ENCODE assay signal across 18 cellular contexts in the genomic region with DNA sequence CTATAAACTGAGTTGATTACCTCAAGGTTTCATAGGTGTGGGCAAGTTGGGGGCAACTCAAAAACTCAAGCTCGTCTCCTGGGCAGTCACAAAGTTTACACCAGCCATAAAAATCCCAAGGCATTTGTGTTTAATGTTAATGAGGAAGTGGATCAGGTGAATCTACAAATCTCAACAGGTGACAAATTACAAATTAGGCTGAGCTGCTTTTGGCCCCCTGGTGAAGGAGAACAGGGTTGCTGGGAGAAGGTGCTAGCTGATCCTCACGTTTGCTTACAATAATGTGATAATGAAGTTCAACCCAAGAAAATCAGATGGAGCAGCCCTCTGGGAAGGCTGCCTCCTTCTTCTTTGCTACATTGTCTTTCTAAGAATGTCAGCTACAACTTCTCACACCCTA.
DNase-seq lines count a peak whose midpoint lies in the region; ATAC-seq, FAIRE-seq and TF ChIP-seq lines count a peak whose summit lies in the region.
"Had no signal": no experiment of that assay in that cellular context is flagged by ENCODE, and none has a peak within 500 bp of the region (broad histone marks: within the 10 kb centered on the region; RNA-seq: fewer than 3 reads in every experiment).

No MANE protein-coding gene starts in this region.

- no peaks in the 10 kb centered on the region for H3K4me1 ChIP-seq in colonic mucosa
- H3K4me1 ChIP-seq in mesendoderm (ENCODE audit: control insufficient read depth, low read depth, low read length), result peaks cover 3% of the 10 kb centered on the region
- peaks cover 0 to 3% of the 10 kb centered on the region in 2 donors for H3K4me1 ChIP-seq in small intestine (ENCODE audit: control insufficient read depth in 2 of 2, insufficient read depth in 1 of 2, low read depth in 1 of 2, low read length in 1 of 2)

- WGBS in mesendoderm (ENCODE audit: extremely low coverage, insufficient coverage, low lambda C conversion rate), result no CpG with 5 or more reads among the region's 2 CpGs
- WGBS in small intestine, 3 donors, result 12 to 42% (median 20%) methylated on average over 2 of the region's 2 CpGs

- DNase-seq in NCI-H69 (lab: John Stamatoyannopoulos, UW) (peak; percentile 55), colonic mucosa (no peak), mesendoderm (peak; percentile 52), small intestine (peak; percentile 39), mesenteric fat pad (ENCODE audit: low spot score) (no peak), substantia nigra (lab: John Stamatoyannopoulos, UW) (no peak), left lobe of liver (ENCODE audit: low spot score) (no peak), NK-92 (lab: John Stamatoyannopoulos, UW; ENCODE audit: unreplicated experiment) (no peak)
- DNase-seq: CD8-positive, alpha-beta T cell; HCEC 1CT; IMR-90 had no signal

- no peak overlapping the region for H2AK5ac ChIP-seq in mesendoderm (ENCODE audit: low read length)

- no peak overlapping the region for H2BK5ac ChIP-seq in mesendoderm (ENCODE audit: low read length)

- H3K9ac ChIP-seq in colonic mucosa (ENCODE audit: low read depth in 2 of 2, low read length in 2 of 2) (no peak overlapping the region), mesendoderm (ENCODE audit: low read length) (no peak overlapping the region)
- H3K9ac ChIP-seq: BLaER1 treated with 17β-estradiol and CSF1 and Interleukin-3, amounts not matched to agents 10 nM and 100 nM had no signal

- no peaks in the 10 kb centered on the region for H3K79me1 ChIP-seq in mesendoderm (ENCODE audit: low read length)

- no peak overlapping the region for H3K4me2 ChIP-seq in mesendoderm (ENCODE audit: low read length)
- H3K4me2 ChIP-seq: BLaER1 treated with 17β-estradiol and CSF1 and Interleukin-3, amounts not matched to agents 10 nM and 100 nM; GM23338 had no signal

- ATAC-seq in left lobe of liver, result no peak
- ATAC-seq: CD8-positive, alpha-beta T cell; GM23338 had no signal

- no peak overlapping the region for H4K5ac ChIP-seq in mesendoderm (ENCODE audit: low read length)

- H3K27me3 ChIP-seq in colonic mucosa, result no peaks in the 10 kb centered on the region
- H3K27me3 ChIP-seq in mesendoderm (ENCODE audit: insufficient read depth, low read length, poor library complexity), result no peaks in the 10 kb centered on the region
- H3K27me3 ChIP-seq in small intestine (ENCODE audit: control insufficient read depth in 2 of 2, insufficient read depth in 2 of 2, low read length in 2 of 2), result no peaks in the 10 kb centered on the region
- H3K27me3 ChIP-seq: BLaER1 treated with 17β-estradiol and CSF1 and Interleukin-3, amounts not matched to agents 10 nM and 100 nM had no signal

- intact Hi-C loops in colonic mucosa (cut with DNase I), result no loop called here

- no peak for TF ChIP-seq CTCF in colonic mucosa (IDR thresholded peaks at IDR 0.05)

- H3K4me3 ChIP-seq in colonic mucosa (no peak overlapping the region), mesendoderm (ENCODE audit: low read length) (no peak overlapping the region), small intestine (ENCODE audit: low read depth in 1 of 2, low read length in 2 of 2) (no peak overlapping the region)
- H3K4me3 ChIP-seq: BLaER1 treated with 17β-estradiol and CSF1 and Interleukin-3, amounts not matched to agents 10 nM and 100 nM; GM23338 had no signal

- no peak for FAIRE-seq in small intestine (lab: Jason Lieb, UNC)
- FAIRE-seq: G401.6, GM12892, GM18507, H54, HTR-8/SVneo had no signal

- H3K56ac ChIP-seq in mesendoderm (ENCODE audit: low read length), result no peak overlapping the region

- H2BK15ac ChIP-seq in mesendoderm (replicated peaks; ENCODE audit: low read depth), result no peak overlapping the region

- H3K9me3 ChIP-seq in colonic mucosa, result no peaks in the 10 kb centered on the region
- H3K9me3 ChIP-seq in small intestine (ENCODE audit: control insufficient read depth, low read depth), result no peaks in the 10 kb centered on the region
- H3K9me3 ChIP-seq: BLaER1 treated with 17β-estradiol and CSF1 and Interleukin-3, amounts not matched to agents 10 nM and 100 nM had no signal

- peak overlapping the region; percentile 49 for H3K27ac ChIP-seq in colonic mucosa
- no peak overlapping the region for H3K27ac ChIP-seq in mesendoderm (ENCODE audit: low read depth, low read length)
- peak overlapping the region; percentile 27 to 78 for H3K27ac ChIP-seq in small intestine (ENCODE audit: low read depth in 1 of 2, low read length in 1 of 2)
- no peak overlapping the region for H3K27ac ChIP-seq in substantia nigra (ENCODE audit: low read depth, low read length, poor library complexity, severe bottlenecking)
- H3K27ac ChIP-seq: BLaER1 treated with 17β-estradiol and CSF1 and Interleukin-3, amounts not matched to agents 10 nM and 100 nM had no signal

- H3K18ac ChIP-seq in mesendoderm (ENCODE audit: low read length), result no peak overlapping the region

- no peak overlapping the region for H3K4ac ChIP-seq in mesendoderm (ENCODE audit: low read depth, low read length)

- no peaks in the 10 kb centered on the region for H3K36me3 ChIP-seq in colonic mucosa
- no peaks in the 10 kb centered on the region for H3K36me3 ChIP-seq in mesendoderm (ENCODE audit: control insufficient read depth, insufficient read depth, low read length)
- H3K36me3 ChIP-seq in small intestine (ENCODE audit: control insufficient read depth in 2 of 2, insufficient read depth in 2 of 2, low read length in 2 of 2), result no peaks in the 10 kb centered on the region
- H3K36me3 ChIP-seq: BLaER1 treated with 17β-estradiol and CSF1 and Interleukin-3, amounts not matched to agents 10 nM and 100 nM had no signal

- no peak overlapping the region for H3K23ac ChIP-seq in mesendoderm (ENCODE audit: low read length)

- H4K8ac ChIP-seq in mesendoderm (ENCODE audit: low read depth, low read length), result no peak overlapping the region

- H2BK120ac ChIP-seq in mesendoderm (ENCODE audit: low read depth, low read length), result no peak overlapping the region

- no peaks in the 10 kb centered on the region for H3K79me2 ChIP-seq in mesendoderm (ENCODE audit: control insufficient read depth, insufficient read depth, low read length)

Comparison
In these comparisons a context has a peak if more than half of its experiments do, and no peak if none do; other contexts are left out.
1. DNase-seq: peak in NCI-H69 (single experiment), mesendoderm (single experiment) and small intestine (single experiment); none in colonic mucosa (single experiment), mesenteric fat pad (single experiment), substantia nigra (0 of 49), left lobe of liver (single experiment) and NK-92 (single experiment).
2. H3K27ac ChIP-seq: peak in colonic mucosa (single experiment) and small intestine (2 of 2); none in mesendoderm (single experiment) and substantia nigra (single experiment).